ENCODE assay signal across 32 cellular contexts in the genomic region with DNA sequence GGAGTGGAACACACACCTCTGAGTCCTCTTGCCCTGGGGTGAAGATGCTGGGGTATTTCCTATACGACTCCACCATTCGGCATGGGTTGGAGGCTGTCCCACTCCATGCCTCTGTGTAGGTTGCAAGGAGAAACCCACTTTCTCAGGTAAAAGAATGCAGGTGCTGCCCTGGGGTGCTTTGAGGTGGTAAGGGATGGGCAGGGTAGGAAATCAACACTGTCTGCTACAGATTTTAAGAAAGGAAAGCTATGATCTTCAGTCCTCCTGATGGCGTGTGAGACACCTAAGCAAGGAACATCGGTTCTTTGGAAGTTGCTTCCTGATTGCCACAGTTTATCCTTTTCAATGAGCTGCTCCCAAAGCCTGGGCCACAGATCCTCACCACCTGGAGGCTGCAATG.
"Had no signal": no experiment of that assay in that cellular context is flagged by ENCODE, and none has a peak within 500 bp of the region (broad histone marks: within the 10 kb centered on the region; RNA-seq: fewer than 3 reads in every experiment).

No MANE protein-coding gene starts in this region.

- H3K27ac Mint-ChIP-seq: activated B cell treated with CpG ODN at 0.5 μM for 24 hours; activated CD4-positive, alpha-beta memory T cell treated with anti-CD3 and anti-CD28 coated beads for 36 hours; activated naive CD4-positive, alpha-beta T cell treated with anti-CD3 and anti-CD28 coated beads, Interleukin-2, amount 50 U/mL, for 72 hours had no signal

- H3K27me3 Mint-ChIP-seq: activated CD4-positive, alpha-beta memory T cell treated with anti-CD3 and anti-CD28 coated beads for 36 hours had no signal

- H3K36me3 Mint-ChIP-seq: activated CD4-positive, alpha-beta memory T cell treated with anti-CD3 and anti-CD28 coated beads for 36 hours; activated naive CD4-positive, alpha-beta T cell treated with anti-CD3 and anti-CD28 coated beads, Interleukin-2, amount 50 U/mL, for 72 hours had no signal

- H3K4me1 ChIP-seq: adrenal gland, body of pancreas, breast epithelium, SJSA1 had no signal

- DNase-seq: activated B cell treated with CpG ODN at 0.5 μM for 24 hours; activated CD4-positive, alpha-beta memory T cell treated with anti-CD3 and anti-CD28 coated beads for 36 hours; activated CD4-positive, alpha-beta T cell treated with anti-CD3 and anti-CD28 coated beads for 4 hours; activated CD4-positive, alpha-beta T cell treated with anti-CD3 and anti-CD28 coated beads, Interleukin-2, amount 50 U/mL, for 1 hour; activated CD4-positive, CD25-positive, alpha-beta regulatory T cell treated with anti-CD3 and anti-CD28 coated beads, Interleukin-2, amount 50 U/mL, for 72 hours; activated CD8-positive, alpha-beta memory T cell treated with anti-CD3 and anti-CD28 coated beads, Interleukin-2, amount 50 U/mL, for 4 hours; activated effector memory CD4-positive, alpha-beta T cell treated with anti-CD3 and anti-CD28 coated beads, Interleukin-2, amount 50 U/mL, for 16 hours; activated naive CD4-positive, alpha-beta T cell; activated T-cell treated with anti-CD3 and anti-CD28 coated beads, Interleukin-2, amount 50 U/mL, for 48 hours; adrenal gland; body of pancreas; caudate nucleus; cerebellar nuclear complex; Karpas-422; KBM-7; MG63; NCI-H1048; NCI-H1105 treated with DMSO at 0.1 percent for 48 hours; NCI-H1436; NCI-H1694; NCI-H2029; NCI-H345; NCI-H524 treated with DMSO at 0.1 percent for 48 hours; SHP77; SK-N-SH; T-helper 2 cell; T-helper 9 cell had no signal

- H3K27ac ChIP-seq: adrenal gland, body of pancreas, breast epithelium, SJSA1, VCaP had no signal

- H3K36me3 ChIP-seq: adrenal gland, breast epithelium, MG63, SJSA1 had no signal

- H3K4me3 Mint-ChIP-seq: activated B cell treated with CpG ODN at 0.5 μM for 24 hours; activated CD4-positive, alpha-beta memory T cell treated with anti-CD3 and anti-CD28 coated beads for 36 hours had no signal

- H3K9me3 ChIP-seq: adrenal gland, body of pancreas, breast epithelium, MG63, SJSA1, SK-N-SH had no signal

- ATAC-seq: activated naive CD4-positive, alpha-beta T cell treated with anti-CD3 and anti-CD28 coated beads, Interleukin-2, amount 50 U/mL, for 72 hours; body of pancreas; Panc1 had no signal

- H3K27me3 ChIP-seq: adrenal gland, body of pancreas, breast epithelium, MG63 had no signal

- H3K4me3 ChIP-seq: adrenal gland, body of pancreas, breast epithelium, MG63, SJSA1 had no signal

- H3K9me3 Mint-ChIP-seq: activated B cell treated with CpG ODN at 0.5 μM for 24 hours; activated naive CD4-positive, alpha-beta T cell treated with anti-CD3 and anti-CD28 coated beads, Interleukin-2, amount 50 U/mL, for 72 hours had no signal
